20 cellular contexts compared by ENCODE assay signal in the genomic region with DNA sequence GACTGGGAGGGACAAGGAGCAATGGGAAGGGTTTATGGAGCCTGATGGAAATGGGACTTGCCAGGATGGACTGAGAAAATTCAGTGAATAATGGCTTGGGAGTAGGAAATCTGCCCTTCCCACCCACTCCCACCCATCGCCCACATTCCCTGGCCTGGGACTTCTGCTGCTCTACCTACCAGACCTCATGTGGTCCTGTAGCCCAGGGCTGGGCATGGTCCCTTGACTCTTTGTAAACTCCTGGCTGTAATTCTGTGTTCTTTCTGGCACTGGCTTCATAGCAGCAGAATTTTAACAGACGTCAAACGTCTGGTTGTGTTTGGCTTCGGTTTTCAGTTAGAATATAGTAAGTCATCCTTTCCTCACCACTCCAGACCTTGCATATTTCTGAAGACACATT.
A peak's percentile ranks its signal among the peaks of the same experiment; 100 is the strongest.
DNase-seq lines count a peak whose midpoint lies in the region; ATAC-seq, FAIRE-seq and TF ChIP-seq lines count a peak whose summit lies in the region.
"Had no signal": no experiment of that assay in that cellular context is flagged by ENCODE, and none has a peak within 500 bp of the region (broad histone marks: within the 10 kb centered on the region; RNA-seq: fewer than 3 reads in every experiment).

No MANE protein-coding gene starts in this region.

- WGBS in gastroesophageal sphincter (ENCODE audit: low coverage in 1 of 2), 2 donors, result 31 to 51% methylated on average over 4 of the region's 4 CpGs

- H3K27me3 ChIP-seq in right atrium auricular region, result no peaks in the 10 kb centered on the region
- H3K27me3 ChIP-seq in gastroesophageal sphincter, result no peaks in the 10 kb centered on the region
- H3K27me3 ChIP-seq in gastrocnemius medialis, result no peaks in the 10 kb centered on the region
- H3K27me3 ChIP-seq in uterus, result no peaks in the 10 kb centered on the region

- no peak for FAIRE-seq in urothelium cell line (lab: Jason Lieb, UNC)
- FAIRE-seq: H54 had no signal

- TF ChIP-seq POLR2A in gastroesophageal sphincter (IDR thresholded peaks at IDR 0.05) (no peak), gastrocnemius medialis (IDR thresholded peaks at IDR 0.05) (no peak), uterus (IDR thresholded peaks at IDR 0.05) (no peak)

- in situ Hi-C loops in gastrocnemius medialis (cut with MboI; ENCODE audit: low sequenced_read_pairs in 4 of 4), result loop anchor here in 1 of 4 donors (25.0 kb wide), 1 partner anchor 330 kb away; the partner anchor contains the start of gene EIF4G2
- in situ Hi-C loops in KBM-7 (cut with MboI; ENCODE audit: low pct_unique_long_range_greater_than_20kb, low sequenced_read_pairs), result no loop called here

- H3K36me3 ChIP-seq in right atrium auricular region, result no peaks in the 10 kb centered on the region
- no peaks in the 10 kb centered on the region for H3K36me3 ChIP-seq in gastroesophageal sphincter
- no peaks in the 10 kb centered on the region for H3K36me3 ChIP-seq in gastrocnemius medialis
- no peaks in the 10 kb centered on the region for H3K36me3 ChIP-seq in uterus

- H3K4me1 ChIP-seq in right atrium auricular region, result peaks cover 0 to 15% of the 10 kb centered on the region in 2 donors
- H3K4me1 ChIP-seq in gastroesophageal sphincter, result peaks cover 11 to 41% (median 17%) of the 10 kb centered on the region in 3 donors
- H3K4me1 ChIP-seq in gastrocnemius medialis, result peaks cover 25 to 43% of the 10 kb centered on the region in 2 donors
- H3K4me1 ChIP-seq in uterus, result peaks cover 3 to 4% of the 10 kb centered on the region in 2 donors

- intact Hi-C loops in Right ventricle myocardium inferior (cut with DNase I), result no loop called here
- intact Hi-C loops in gastrocnemius medialis (cut with DNase I; ENCODE audit: low total_unique reads), result loop anchor here (10.0 kb wide), 1 partner anchor 238 kb away; no protein-coding TSS in a partner anchor
- intact Hi-C loops in uterus (cut with DNase I; ENCODE audit: low total_unique reads), result no loop called here

- H3K4me3 ChIP-seq in right atrium auricular region (no peak overlapping the region), gastroesophageal sphincter (no peak overlapping the region), gastrocnemius medialis (no peak overlapping the region), uterus (no peak overlapping the region)

- no peaks in the 10 kb centered on the region for H3K9me3 ChIP-seq in right atrium auricular region
- no peaks in the 10 kb centered on the region for H3K9me3 ChIP-seq in gastroesophageal sphincter
- no peaks in the 10 kb centered on the region for H3K9me3 ChIP-seq in gastrocnemius medialis
- no peaks in the 10 kb centered on the region for H3K9me3 ChIP-seq in uterus

- no peak overlapping the region for H3K27ac ChIP-seq in right atrium auricular region
- H3K27ac ChIP-seq in gastroesophageal sphincter, result peak overlapping the region; percentile 39 to 79 (median 76)
- H3K27ac ChIP-seq in gastrocnemius medialis, result peak overlapping the region in 3 of 4 donors; percentile 75 to 88 (median 85)
- peak overlapping the region; percentile 49 to 88 for H3K27ac ChIP-seq in uterus
- H3K27ac ChIP-seq: 22Rv1, HL-60, RWPE1 had no signal

- DNase-seq in Right ventricle myocardium inferior (ENCODE audit: missing footprints) (no peak), right atrium auricular region (ENCODE audit: low spot score) (no peak), gastrocnemius medialis (no peak), uterus (no peak), KBM-7 (no peak), urothelium cell line (ENCODE audit: low spot score) (no peak), anterior cingulate cortex (lab: John Stamatoyannopoulos, UW) (no peak)
- DNase-seq: DMS79 treated with DMSO at 0.1 percent for 48 hours, IMR-90, Karpas-422, NCI-H1417 treated with DMSO at 0.1 percent for 48 hours, NCI-H187 treated with DMSO at 0.1 percent for 48 hours, NCI-H226, NCI-H524, PC-3 had no signal

- no peak for TF ChIP-seq EP300 in gastroesophageal sphincter (IDR thresholded peaks at IDR 0.05)

- ATAC-seq in Right ventricle myocardium inferior (peak; percentile 37), gastroesophageal sphincter (peak; percentile 44), gastrocnemius medialis (no peak)
- ATAC-seq: PC-3 had no signal

- no peak for TF ChIP-seq CTCF in right atrium auricular region (IDR thresholded peaks at IDR 0.05)
- no peak for TF ChIP-seq CTCF in gastroesophageal sphincter (IDR thresholded peaks at IDR 0.05)
- no peak for TF ChIP-seq CTCF in gastrocnemius medialis (IDR thresholded peaks at IDR 0.05 in 4 of 5, conservative IDR thresholded peaks at IDR 0.05 in 1 of 5)
- TF ChIP-seq CTCF in uterus (IDR thresholded peaks at IDR 0.05), result no peak

Comparison
In these comparisons a context has a peak if more than half of its experiments do, and no peak if none do; other contexts are left out.
1. ATAC-seq: peak in Right ventricle myocardium inferior (single experiment) and gastroesophageal sphincter (single experiment); none in gastrocnemius medialis (0 of 2).
2. H3K27ac ChIP-seq: peak in gastroesophageal sphincter (4 of 4), gastrocnemius medialis (3 of 4) and uterus (2 of 2); none in right atrium auricular region (0 of 2).